17 cellular contexts compared by ENCODE assay signal in genomic region chr1:64122588-64122987, GRCh38.
"Had no signal": no experiment of that assay in that cellular context is flagged by ENCODE, and none has a peak within 500 bp of the region (broad histone marks: within the 10 kb centered on the region; RNA-seq: fewer than 3 reads in every experiment).

No MANE protein-coding gene starts in this region.

- H3K4me3 ChIP-seq: gastrocnemius medialis, heart right ventricle, mucosa of descending colon, smooth muscle cell, thoracic aorta, upper lobe of left lung had no signal

- H3K36me3 ChIP-seq: gastrocnemius medialis, heart right ventricle, thoracic aorta, upper lobe of left lung had no signal

- H3K4me2 ChIP-seq: smooth muscle cell had no signal

- H3K27me3 ChIP-seq: gastrocnemius medialis, heart right ventricle, upper lobe of left lung had no signal

- H3K9me3 ChIP-seq: gastrocnemius medialis, heart right ventricle, mucosa of descending colon, thoracic aorta, upper lobe of left lung had no signal

- H3K4me1 ChIP-seq: gastrocnemius medialis, upper lobe of left lung had no signal

- H3K27ac ChIP-seq: gastrocnemius medialis, heart right ventricle, thoracic aorta, upper lobe of left lung had no signal

- DNase-seq: activated CD4-positive, alpha-beta T cell treated with anti-CD3 and anti-CD28 coated beads, Interleukin-2, amount 10 ng/mL, durations not matched to agents 24 days and 14 days; activated CD8-positive, alpha-beta T cell treated with anti-CD3 and anti-CD28 coated beads for 36 hours; activated naive CD4-positive, alpha-beta T cell treated with anti-CD3 and anti-CD28 coated beads for 36 hours; activated naive CD8-positive, alpha-beta T cell treated with anti-CD3 and anti-CD28 coated beads, Interleukin-2, amount 50 U/mL, for 24 hours; activated T-cell treated with anti-CD3 and anti-CD28 coated beads, Interleukin-2, amount 50 U/mL, for 4 hours; anterior cingulate cortex; gastrocnemius medialis; heart right ventricle; mucosa of descending colon; naive B cell; right cardiac atrium; stimulated activated CD4-positive, alpha-beta T cell treated with anti-CD3 and anti-CD28 coated beads, Interleukin-4, amount 100 ng/mL, for 4 hours; T-helper 1 cell; T1000; upper lobe of left lung had no signal
